Comparison of ENCODE assay signal across 8 cellular contexts in the genomic region with DNA sequence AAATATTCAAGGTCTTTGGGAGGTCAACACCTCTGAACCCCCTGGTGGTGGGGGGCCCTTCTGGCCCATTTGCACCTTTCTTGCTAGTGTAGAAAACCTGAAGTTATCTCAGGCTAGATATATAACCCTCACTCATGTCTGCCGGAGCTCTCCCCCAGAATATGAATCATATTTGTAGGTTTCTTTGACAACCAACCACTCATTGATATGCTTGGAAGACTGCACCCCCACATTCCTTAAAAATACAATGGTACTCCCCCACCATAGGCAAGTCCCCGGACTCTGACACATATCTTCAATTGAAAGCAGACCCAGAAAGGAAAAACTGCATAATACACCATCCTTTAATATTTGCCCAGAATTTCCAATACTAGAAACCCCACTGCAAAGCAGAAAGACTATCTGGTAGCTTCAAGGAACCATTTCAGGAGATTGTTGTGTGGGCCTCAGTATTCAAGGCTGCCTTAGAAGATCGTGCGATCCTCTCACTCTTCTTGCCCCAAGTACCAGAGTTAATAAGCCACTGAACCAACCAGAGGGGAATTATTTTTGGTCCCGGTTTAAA. TPM values are rescaled to one million over a fixed set of nuclear protein-coding genes. Genes with fewer than 3 reads are reported as not detected.
DNase-seq lines count a peak whose midpoint lies in the region; ATAC-seq and TF ChIP-seq lines count a peak whose summit lies in the region.

No MANE protein-coding gene starts in this region.

- H3K4me3 Mint-ChIP-seq in activated CD4-positive, alpha-beta T cell treated with anti-CD3 and anti-CD28 coated beads, Interleukin-2, amount 10 ng/mL, durations not matched to agents 7 days and 5 days = peak overlapping the region; percentile 99

- H3K36me3 Mint-ChIP-seq in activated CD4-positive, alpha-beta T cell treated with anti-CD3 and anti-CD28 coated beads, Interleukin-2, amount 10 ng/mL, durations not matched to agents 7 days and 5 days (ENCODE audit: low read depth) = peaks cover 35% of the 10 kb centered on the region

- no peak for TF ChIP-seq CTCF in foreskin fibroblast (IDR thresholded peaks at IDR 0.05; ENCODE audit: low read depth, low read length)
- TF ChIP-seq CTCF in retinal pigment epithelial cell (conservative IDR thresholded peaks at IDR 0.05; ENCODE audit: low read depth, low read length) = no peak

- H3K9me3 Mint-ChIP-seq in activated CD4-positive, alpha-beta T cell treated with anti-CD3 and anti-CD28 coated beads, Interleukin-2, amount 10 ng/mL, durations not matched to agents 7 days and 5 days = peaks cover 2% of the 10 kb centered on the region

- CTCF ChIA-PET in activated CD4-positive, alpha-beta T cell treated with anti-CD3 and anti-CD28 coated beads, Interleukin-2, amount 10 ng/mL, durations not matched to agents 7 days and 5 days (lab: Charles Lee) = interaction anchor here (1.4 to 1.9 kb wide), 2 partner anchors 156 to 217 kb away, joined by 4 to 7 read pairs; no protein-coding TSS in a partner anchor

- peaks cover 2% of the 10 kb centered on the region for H3K27me3 Mint-ChIP-seq in activated CD4-positive, alpha-beta T cell treated with anti-CD3 and anti-CD28 coated beads, Interleukin-2, amount 10 ng/mL, durations not matched to agents 7 days and 5 days

- ATAC-seq in GM18909 (IDR thresholded peaks at IDR 0.05; ENCODE audit: poor library complexity, unreplicated experiment) (peak; percentile 16), HG02981 (IDR thresholded peaks at IDR 0.05; ENCODE audit: unreplicated experiment) (peak; percentile 5)

- no peak for DNase-seq in activated CD4-positive, alpha-beta T cell treated with anti-CD3 and anti-CD28 coated beads, Interleukin-2, amount 10 ng/mL, durations not matched to agents 7 days and 5 days
- no peak for DNase-seq in foreskin fibroblast
- no peak for DNase-seq in retinal pigment epithelial cell (ENCODE audit: low read depth)
- DNase-seq in RPMI8226 = no peak
- DNase-seq in T1000 (lab: John Stamatoyannopoulos, UW) = no peak
- DNase-seq in NCI-H774 (lab: John Stamatoyannopoulos, UW) = no peak

- peak overlapping the region; percentile 100 for H3K27ac Mint-ChIP-seq in activated CD4-positive, alpha-beta T cell treated with anti-CD3 and anti-CD28 coated beads, Interleukin-2, amount 10 ng/mL, durations not matched to agents 7 days and 5 days

- peak overlapping the region; percentile 78 to 96 for H3K4me3 ChIP-seq in foreskin fibroblast (ENCODE audit: low read depth in 1 of 2, low read length in 2 of 2)
- peak overlapping the region; percentile 97 for H3K4me3 ChIP-seq in retinal pigment epithelial cell (ENCODE audit: low read length)

- peaks cover 56% of the 10 kb centered on the region for H3K4me1 Mint-ChIP-seq in activated CD4-positive, alpha-beta T cell treated with anti-CD3 and anti-CD28 coated beads, Interleukin-2, amount 10 ng/mL, durations not matched to agents 7 days and 5 days

- POLR2A ChIA-PET in activated CD4-positive, alpha-beta T cell treated with anti-CD3 and anti-CD28 coated beads, Interleukin-2, amount 10 ng/mL, durations not matched to agents 7 days and 5 days (lab: Charles Lee) = no interaction called here

RNA-seq across cellular contexts. Expression of a gene that starts 1.0 kb away (rescaled TPM):
- total RNA-seq in activated CD4-positive, alpha-beta T cell treated with anti-CD3 and anti-CD28 coated beads, Interleukin-2, amount 10 ng/mL, durations not matched to agents 7 days and 5 days = 10 to 100 TPM; 79.2 to 87.4 TPM

RNA-seq across cellular contexts. Expression of a gene that starts 3.4 kb away (rescaled TPM):
- 1 to 10 TPM in 1 of 2 experiments, under 1 TPM in 1; 0.60 to 1.6 TPM for total RNA-seq in activated CD4-positive, alpha-beta T cell treated with anti-CD3 and anti-CD28 coated beads, Interleukin-2, amount 10 ng/mL, durations not matched to agents 7 days and 5 days

RNA-seq across cellular contexts. Expression of a gene that starts 41.3 kb away (rescaled TPM):
- 10 to 100 TPM; 24.1 to 27.6 TPM for total RNA-seq in activated CD4-positive, alpha-beta T cell treated with anti-CD3 and anti-CD28 coated beads, Interleukin-2, amount 10 ng/mL, durations not matched to agents 7 days and 5 days
